In the genomic region with DNA sequence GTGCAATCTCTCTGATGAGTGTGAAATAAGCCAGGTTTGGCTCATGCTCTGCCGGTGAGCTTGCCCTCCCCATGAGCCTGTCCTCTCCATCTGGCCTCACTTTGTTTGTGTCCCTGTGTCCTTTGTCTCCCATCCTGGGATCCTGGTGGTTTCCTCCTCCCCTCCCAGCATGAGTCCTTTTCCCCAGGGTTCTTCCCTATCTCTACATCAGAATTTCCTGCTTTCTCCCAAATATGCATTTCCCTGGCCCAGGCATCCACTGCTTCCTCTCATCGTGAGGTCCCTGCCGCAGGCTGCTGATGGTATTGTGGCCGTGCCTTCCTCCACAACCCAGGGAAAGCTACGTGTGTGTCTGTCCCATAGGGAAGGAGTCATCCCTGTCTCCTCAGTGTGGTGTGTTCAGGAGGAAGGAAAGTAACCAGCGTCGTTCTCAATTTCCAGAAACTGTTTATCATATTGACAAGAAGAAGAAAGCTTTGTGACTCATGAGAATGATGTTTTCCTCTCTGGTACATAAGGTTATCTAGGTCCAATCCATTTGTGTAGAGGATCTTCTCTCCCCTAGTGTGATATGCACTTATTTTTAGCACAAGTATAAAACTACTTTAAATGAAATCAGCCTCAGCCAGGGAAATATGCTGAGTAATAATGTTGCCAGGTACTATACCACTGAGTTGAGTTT, we compare ENCODE assay signal across 1 cellular context.
TF ChIP-seq lines count a peak whose summit lies in the region.

No MANE protein-coding gene starts in this region.

TF ChIP-seq in SK-N-SH, 30 proteins besides CTCF, POLR2A, EP300 and RAD21 (continued from another document):
- TF ChIP-seq, protein P1, sequence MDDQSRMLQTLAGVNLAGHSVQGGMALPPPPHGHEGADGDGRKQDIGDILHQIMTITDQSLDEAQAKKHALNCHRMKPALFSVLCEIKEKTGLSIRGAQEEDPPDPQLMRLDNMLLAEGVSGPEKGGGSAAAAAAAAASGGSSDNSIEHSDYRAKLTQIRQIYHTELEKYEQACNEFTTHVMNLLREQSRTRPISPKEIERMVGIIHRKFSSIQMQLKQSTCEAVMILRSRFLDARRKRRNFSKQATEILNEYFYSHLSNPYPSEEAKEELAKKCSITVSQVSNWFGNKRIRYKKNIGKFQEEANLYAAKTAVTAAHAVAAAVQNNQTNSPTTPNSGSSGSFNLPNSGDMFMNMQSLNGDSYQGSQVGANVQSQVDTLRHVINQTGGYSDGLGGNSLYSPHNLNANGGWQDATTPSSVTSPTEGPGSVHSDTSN (IDR thresholded peaks at IDR 0.05) = peak; percentile 90
- TF ChIP-seq JUND (IDR thresholded peaks at IDR 0.05) (peak; percentile 52), NFIC (IDR thresholded peaks at IDR 0.05; ENCODE audit: borderline replicate concordance) (peak; percentile 40; the same call in 1 of the 2 replicates), GATA2 (CRISPR knock-in tag; IDR thresholded peaks at IDR 0.05) (peak; percentile 43), FOSL2 (IDR thresholded peaks at IDR 0.05; ENCODE audit: borderline replicate concordance, low read depth) (peak; percentile 69; the same call in 1 of the 2 replicates), MEF2A (IDR thresholded peaks at IDR 0.05; ENCODE audit: borderline replicate concordance, low read depth) (peak; percentile 67; the same call in 1 of the 2 replicates)
TF ChIP-seq in SK-N-SH: peak in this region for 8; not testable (repeated sequence) for 22.
